8 cellular contexts compared by ENCODE assay signal in genomic region chr1:241518447-241519307, GRCh38. TPM values are rescaled to one million over a fixed set of nuclear protein-coding genes. Genes with fewer than 3 reads are reported as not detected.
A peak's percentile ranks its signal among the peaks of the same experiment; 100 is the strongest.
DNase-seq lines count a peak whose midpoint lies in the region; ATAC-seq and TF ChIP-seq lines count a peak whose summit lies in the region.

No MANE protein-coding gene starts in this region.

- H3K36me3 ChIP-seq in adrenal gland (replicated peaks in 1 of 2) (no peaks in the 10 kb centered on the region), hepatocyte (replicated peaks; ENCODE audit: insufficient read depth, low read depth) (peaks cover under 1% of the 10 kb centered on the region), sigmoid colon (peaks cover 0 to 15% (median 2%) of the 10 kb centered on the region in 4 donors)

- WGBS in adrenal gland, 4 donors: 5 to 10% (median 5%) methylated on average over 17 to 29 of the region's 29 CpGs
- 6% methylated on average over 29 of the region's 29 CpGs for WGBS in hepatocyte (ENCODE audit: low lambda C conversion rate, missing lambda C conversion rate)
- WGBS in sigmoid colon, 2 donors: 2 to 7% methylated on average over 29 of the region's 29 CpGs

- peaks cover 50% of the 10 kb centered on the region for H3K79me2 ChIP-seq in hepatocyte

- H3K4me3 ChIP-seq in adrenal gland (peak overlapping the region in 3 of 4 donors; percentile 53 to 89 (median 75)), hepatocyte (peak overlapping the region; percentile 33), sigmoid colon (peak overlapping the region; percentile 80 to 91 (median 84))

- H3K4me1 ChIP-seq in adrenal gland (replicated peaks in 1 of 2) (peaks cover 0 to 23% of the 10 kb centered on the region in 2 donors), hepatocyte (ENCODE audit: insufficient read depth) (peaks cover 5% of the 10 kb centered on the region), sigmoid colon (peaks cover 0 to 21% (median 13%) of the 10 kb centered on the region in 4 donors)

- H2AFZ ChIP-seq in hepatocyte: peak overlapping the region; percentile 47

- no peak for TF ChIP-seq EP300 in sigmoid colon (IDR thresholded peaks at IDR 0.05)

- H3K27me3 ChIP-seq in adrenal gland (no peaks in the 10 kb centered on the region), hepatocyte (peaks cover 6% of the 10 kb centered on the region), sigmoid colon (no peaks in the 10 kb centered on the region)

- no peaks in the 10 kb centered on the region for H3K9me3 ChIP-seq in adrenal gland (replicated peaks in 1 of 3)
- no peaks in the 10 kb centered on the region for H3K9me3 ChIP-seq in hepatocyte (ENCODE audit: low read depth)
- no peaks in the 10 kb centered on the region for H3K9me3 ChIP-seq in sigmoid colon

- peaks cover 6% of the 10 kb centered on the region for H4K20me1 ChIP-seq in hepatocyte (ENCODE audit: insufficient read depth, poor library complexity, severe bottlenecking)

- peak overlapping the region; percentile 89 for H3K4me2 ChIP-seq in hepatocyte

- TF ChIP-seq CTCF in adrenal gland (IDR thresholded peaks at IDR 0.05) (no peak), hepatocyte (IDR thresholded peaks at IDR 0.05; ENCODE audit: poor library complexity) (no peak), sigmoid colon (IDR thresholded peaks at IDR 0.05) (no peak)

- intact Hi-C loops in adrenal gland (cut with DNase I): no loop called here
- intact Hi-C loops in sigmoid colon (cut with DNase I): loop anchor here (10.0 kb wide), 1 partner anchor 126 kb away; the partner anchor contains the start of genes CHML and OPN3

- TF ChIP-seq POLR2A in adrenal gland (IDR thresholded peaks at IDR 0.05) (no peak), sigmoid colon (IDR thresholded peaks at IDR 0.05) (no peak)

- H3K27ac ChIP-seq in adrenal gland: peak overlapping the region; percentile 8 to 95 (median 85)
- H3K27ac ChIP-seq in hepatocyte: peak overlapping the region; percentile 82
- peak overlapping the region; percentile 91 to 96 (median 95) for H3K27ac ChIP-seq in sigmoid colon

- no peaks in the 10 kb centered on the region for H3K9me2 ChIP-seq in hepatocyte (replicated peaks; ENCODE audit: insufficient read depth)

- peak; percentile 23 for ATAC-seq in HG02610 (IDR thresholded peaks at IDR 0.05; ENCODE audit: unreplicated experiment)

- DNase-seq in DMS53 (lab: John Stamatoyannopoulos, UW): peak; percentile 67
- no peak for DNase-seq in DMS53 treated with DMSO at 0.1 percent for 48 hours (lab: John Stamatoyannopoulos, UW; ENCODE audit: unreplicated experiment)
- DNase-seq in NCI-H2107 (lab: John Stamatoyannopoulos, UW): peak; percentile 13
- peak in 4 of 7 donors; percentile 31 to 56 (median 36) for DNase-seq in adrenal gland
- DNase-seq in hepatocyte (ENCODE audit: low spot score): peak; percentile 64
- DNase-seq in sigmoid colon: no peak
- DNase-seq in amniotic stem cell (lab: John Stamatoyannopoulos, UW): no peak

RNA-seq across cellular contexts. Expression of gene FH, which starts 0.9 kb away (rescaled TPM):
- total RNA-seq in adrenal gland (100 to 1,000 TPM in 3 of 8 donors, 10 to 100 TPM in 5; 72.9 to 123 (median 97.6) TPM), hepatocyte (84.5 and 96.7 TPM in 2 replicates), sigmoid colon (10 to 100 TPM; 39.9 to 69.2 (median 53.2) TPM)
- polyA plus RNA-seq in adrenal gland (100 to 1,000 TPM in 1 of 3 donors, 10 to 100 TPM in 2; 42.5 to 152 (median 96.9) TPM), hepatocyte (62.7 and 65.4 TPM in 2 replicates), sigmoid colon (100 to 1,000 TPM in 1 of 3 donors, 10 to 100 TPM in 2; 75.0 to 125 (median 79.3) TPM)

RNA-seq across cellular contexts. Expression of gene KMO, which starts 13.5 kb away (rescaled TPM):
- total RNA-seq in adrenal gland (1 to 10 TPM in 6 of 8 donors, under 1 TPM in 2; 0.41 to 3.6 (median 1.8) TPM), hepatocyte (1.4 and 2.0 TPM in 2 replicates), sigmoid colon (1 to 10 TPM in 2 of 4 donors, under 1 TPM in 2; 0.27 to 5.4 (median 0.73) TPM)
- polyA plus RNA-seq in adrenal gland (1 to 10 TPM in 2 of 3 donors, under 1 TPM in 1; 0.47 to 2.1 (median 1.6) TPM), hepatocyte (0.22 and 2.8 TPM in 2 replicates), sigmoid colon (1 to 10 TPM; 1.8 to 3.7 (median 2.7) TPM)

Comparison
In these comparisons a context has a peak if more than half of its experiments do, and no peak if none do; other contexts are left out.
1. DNase-seq: peak in DMS53 (single experiment), NCI-H2107 (single experiment), adrenal gland (4 of 7) and hepatocyte (single experiment); none in DMS53 treated with DMSO at 0.1 percent for 48 hours (single experiment), sigmoid colon (single experiment) and amniotic stem cell (single experiment).
2. H3K4me3 ChIP-seq: peak in every context shown above with its lines; median percentile 84 in sigmoid colon; 75 in adrenal gland; 33 in hepatocyte.
3. Peak in every context shown above with its lines, with median percentiles within 50 percentile points of each other: H3K27ac ChIP-seq.